24 cellular contexts compared by ENCODE assay signal in genomic region chr6:2464641-2465040, GRCh38.
"Had no signal": no experiment of that assay in that cellular context is flagged by ENCODE, and none has a peak within 500 bp of the region (broad histone marks: within the 10 kb centered on the region; RNA-seq: fewer than 3 reads in every experiment).

No MANE protein-coding gene starts in this region.

- ATAC-seq: effector memory CD8-positive, alpha-beta T cell; esophagus mucosa; foreskin keratinocyte; gastrocnemius medialis; gastroesophageal sphincter; heart left ventricle; heart right ventricle had no signal

- H3K4me3 ChIP-seq: colonic mucosa, coronary artery, dorsolateral prefrontal cortex, esophagus muscularis mucosa, esophagus squamous epithelium, gastrocnemius medialis, gastroesophageal sphincter, heart left ventricle, heart right ventricle, hepatocyte had no signal

- H3K27me3 ChIP-seq: colonic mucosa, esophagus muscularis mucosa had no signal

- H3K4me2 ChIP-seq: hepatocyte had no signal

- H3K79me2 ChIP-seq: hepatocyte had no signal

- H3K27ac ChIP-seq: colonic mucosa, coronary artery, dorsolateral prefrontal cortex, epithelial cell of prostate, esophagus muscularis mucosa, esophagus squamous epithelium, foreskin keratinocyte, gastrocnemius medialis, gastroesophageal sphincter, heart left ventricle, heart right ventricle, hepatocyte had no signal

- H2AFZ ChIP-seq: hepatocyte had no signal

- H3K4me1 ChIP-seq: colonic mucosa, esophagus muscularis mucosa, esophagus squamous epithelium, foreskin keratinocyte, gastrocnemius medialis, heart left ventricle, heart right ventricle had no signal

- H3K36me3 ChIP-seq: colonic mucosa, esophagus muscularis mucosa, esophagus squamous epithelium, gastrocnemius medialis, gastroesophageal sphincter, heart left ventricle, heart right ventricle had no signal

- DNase-seq: colonic mucosa; cortex of kidney; dermis blood vessel endothelial cell; dorsolateral prefrontal cortex; effector CD4-positive, alpha-beta T cell; effector CD8-positive, alpha-beta T cell; effector memory CD4-positive, alpha-beta T cell; effector memory CD8-positive, alpha-beta T cell; endodermal cell; erythroblast; esophagus squamous epithelium; foreskin fibroblast; foreskin keratinocyte; foreskin melanocyte; gastrocnemius medialis; glutamatergic neuron; heart left ventricle; heart right ventricle had no signal

- H3K9me3 ChIP-seq: colonic mucosa, esophagus muscularis mucosa, esophagus squamous epithelium, gastrocnemius medialis, gastroesophageal sphincter, heart left ventricle, heart right ventricle had no signal
